In the genomic region with DNA sequence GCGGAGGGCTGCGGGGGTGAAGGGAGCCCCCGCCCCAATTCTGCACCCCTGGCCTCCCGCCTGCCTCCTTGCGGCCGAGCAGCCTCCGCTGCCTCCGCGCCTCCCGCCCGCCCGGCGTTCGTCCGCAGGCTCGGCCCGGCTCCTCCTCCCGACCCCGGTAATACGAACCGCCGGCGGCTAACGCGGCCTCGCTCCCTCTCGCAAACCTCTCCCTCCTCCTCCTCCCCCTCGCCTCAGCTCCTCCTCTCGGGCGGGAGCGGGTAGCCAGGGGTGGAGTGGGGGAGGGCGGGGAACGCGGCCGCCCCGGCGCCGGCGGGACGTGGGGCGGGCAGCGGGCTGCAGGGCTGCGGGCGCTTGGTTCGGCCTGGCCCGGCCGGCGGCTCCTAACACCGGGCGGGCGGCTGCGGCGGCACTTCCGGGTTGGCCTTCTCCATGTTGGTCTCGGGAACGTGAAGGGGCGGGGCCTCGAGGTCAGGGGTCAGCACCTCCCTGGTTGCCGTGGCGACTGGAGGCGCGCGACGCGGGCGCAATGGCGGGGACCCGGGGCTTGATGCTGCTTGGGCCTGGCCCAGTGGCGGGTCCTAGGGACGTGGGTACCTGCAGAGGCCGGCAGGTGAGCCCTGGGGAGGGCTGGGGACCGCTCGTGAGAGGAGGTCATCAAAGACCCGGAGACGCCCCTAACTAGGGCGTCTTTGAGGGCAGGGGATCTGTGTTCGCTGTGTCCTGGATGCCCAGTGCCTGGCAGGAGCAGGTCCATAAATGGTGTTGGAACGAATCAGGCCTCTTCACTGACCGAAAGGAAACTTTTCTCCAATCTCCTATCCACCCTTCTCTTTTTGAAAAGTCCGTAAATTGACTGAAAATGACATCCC, we compare ENCODE assay signal across 8 cellular contexts. TPM values are rescaled to one million over a fixed set of nuclear protein-coding genes. Genes with fewer than 3 reads are reported as not detected.
A peak's percentile ranks its signal among the peaks of the same experiment; 100 is the strongest.
DNase-seq lines count a peak whose midpoint lies in the region; ATAC-seq and TF ChIP-seq lines count a peak whose summit lies in the region.

Gene RAB11FIP2 (minus strand): TSS at position 451 of the 872 bp plus-strand sequence. CDS start 778 bp downstream, outside the sequence.

- no peaks in the 10 kb centered on the region for H3K9me3 Mint-ChIP-seq in CD4-positive, CD25-positive, alpha-beta regulatory T cell
- no peaks in the 10 kb centered on the region for H3K9me3 Mint-ChIP-seq in activated CD4-positive, alpha-beta memory T cell treated with anti-CD3 and anti-CD28 coated beads for 36 hours

- peak; percentile 93 to 95 (median 93) for DNase-seq in CD4-positive, CD25-positive, alpha-beta regulatory T cell
- DNase-seq in NCI-H69 (lab: John Stamatoyannopoulos, UW) (peak; percentile 95), lower lobe of right lung (peak; percentile 99)
- DNase-seq in activated CD4-positive, alpha-beta memory T cell treated with anti-CD3 and anti-CD28 coated beads for 36 hours: peak; percentile 96
- DNase-seq in stimulated activated CD4-positive, alpha-beta T cell treated with anti-CD3 and anti-CD28 coated beads, TNF-alpha, amount 100 ng/mL, for 1 hour (ENCODE audit: low read depth in 3 of 3, low spot score in 1 of 3): peak; percentile 83 to 96 (median 88)

- peak within 1 kb of the TSS; percentile 72 for H3K27ac ChIP-seq in CD4-positive, CD25-positive, alpha-beta regulatory T cell (ENCODE audit: insufficient read depth, low read length, poor library complexity, severe bottlenecking)
- H3K27ac ChIP-seq in duodenal mucosa (ENCODE audit: low read depth, low read length) (peak within 1 kb of the TSS; percentile 85), lower lobe of right lung (peak within 1 kb of the TSS; percentile 92)

- CTCF ChIA-PET in activated CD4-positive, alpha-beta memory T cell treated with anti-CD3 and anti-CD28 coated beads for 36 hours (lab: Charles Lee): no interaction called here

- ATAC-seq in CD4-positive, CD25-positive, alpha-beta regulatory T cell (ENCODE audit: low read depth in 2 of 2): peak; percentile 90 to 96
- ATAC-seq in GM19351 (IDR thresholded peaks at IDR 0.05; ENCODE audit: unreplicated experiment) (peak; percentile 93), HG03520 (IDR thresholded peaks at IDR 0.05; ENCODE audit: unreplicated experiment) (peak; percentile 96), lower lobe of right lung (peak; percentile 96 to 97)

- peaks cover 41% of the 10 kb centered on the region for H3K4me1 ChIP-seq in CD4-positive, CD25-positive, alpha-beta regulatory T cell (ENCODE audit: control insufficient read depth, insufficient read depth, low read length, poor library complexity, severe bottlenecking)
- peaks cover 15% of the 10 kb centered on the region in 2 donors for H3K4me1 ChIP-seq in duodenal mucosa (ENCODE audit: control insufficient read depth in 1 of 2, insufficient read depth in 2 of 2, low read length in 2 of 2)
- peaks cover 38% of the 10 kb centered on the region for H3K4me1 ChIP-seq in lower lobe of right lung

- peak within 1 kb of the TSS; percentile 59 to 61 for H3K9ac ChIP-seq in duodenal mucosa (ENCODE audit: low read depth in 1 of 2, low read length in 2 of 2)

- no peaks in the 10 kb centered on the region for H3K36me3 ChIP-seq in CD4-positive, CD25-positive, alpha-beta regulatory T cell (ENCODE audit: control insufficient read depth, insufficient read depth, low read length)
- H3K36me3 ChIP-seq in duodenal mucosa (ENCODE audit: control insufficient read depth in 1 of 2, insufficient read depth in 2 of 2, low read length in 2 of 2) (no peaks in the 10 kb centered on the region), lower lobe of right lung (no peaks in the 10 kb centered on the region)

- intact Hi-C loops in activated CD4-positive, alpha-beta memory T cell treated with anti-CD3 and anti-CD28 coated beads for 36 hours (cut with micrococcal nuclease): loop anchor here (2.0 to 10.0 kb wide), 4 partner anchors 44 to 708 kb away; partner anchors contain the start of genes CACUL1, FAM204A and PDZD8
- intact Hi-C loops in lower lobe of right lung (cut with DNase I): no loop called here

- H3K27me3 ChIP-seq in CD4-positive, CD25-positive, alpha-beta regulatory T cell (ENCODE audit: control insufficient read depth, insufficient read depth, low read length): peaks cover 3% of the 10 kb centered on the region
- H3K27me3 ChIP-seq in duodenal mucosa (ENCODE audit: control insufficient read depth in 1 of 2, insufficient read depth in 2 of 2, low read length in 2 of 2): no peaks in the 10 kb centered on the region
- no peaks in the 10 kb centered on the region for H3K27me3 ChIP-seq in lower lobe of right lung (ENCODE audit: low read depth)

- H3K27me3 Mint-ChIP-seq in CD4-positive, CD25-positive, alpha-beta regulatory T cell: peaks cover 21% of the 10 kb centered on the region
- no peaks in the 10 kb centered on the region for H3K27me3 Mint-ChIP-seq in activated CD4-positive, alpha-beta memory T cell treated with anti-CD3 and anti-CD28 coated beads for 36 hours

- H3K9me3 ChIP-seq in CD4-positive, CD25-positive, alpha-beta regulatory T cell (ENCODE audit: control insufficient read depth in 2 of 2, low read length in 2 of 2): no peaks in the 10 kb centered on the region
- H3K9me3 ChIP-seq in duodenal mucosa (ENCODE audit: control insufficient read depth in 1 of 2, low read length in 2 of 2) (no peaks in the 10 kb centered on the region), lower lobe of right lung (no peaks in the 10 kb centered on the region)

- peak within 1 kb of the TSS; percentile 92 for H3K4me3 ChIP-seq in CD4-positive, CD25-positive, alpha-beta regulatory T cell (ENCODE audit: low read depth, low read length)
- peak within 1 kb of the TSS; percentile 85 to 90 for H3K4me3 ChIP-seq in duodenal mucosa (ENCODE audit: low read depth in 1 of 2, low read length in 2 of 2)
- H3K4me3 ChIP-seq in lower lobe of right lung: peak within 1 kb of the TSS; percentile 83

- POLR2A ChIA-PET in activated CD4-positive, alpha-beta memory T cell treated with anti-CD3 and anti-CD28 coated beads for 36 hours (lab: Charles Lee): no interaction called here

- TF ChIP-seq CTCF in lower lobe of right lung (IDR thresholded peaks at IDR 0.05): peak; percentile 25

- peaks cover 27 to 49% (median 44%) of the 10 kb centered on the region in 4 donors for H3K4me1 Mint-ChIP-seq in CD4-positive, CD25-positive, alpha-beta regulatory T cell
- H3K4me1 Mint-ChIP-seq in activated CD4-positive, alpha-beta memory T cell treated with anti-CD3 and anti-CD28 coated beads for 36 hours (ENCODE audit: low read depth): peaks cover 36% of the 10 kb centered on the region

- H3K4me3 Mint-ChIP-seq in CD4-positive, CD25-positive, alpha-beta regulatory T cell: peak within 1 kb of the TSS; percentile 85 to 95 (median 90)
- peak within 1 kb of the TSS; percentile 89 for H3K4me3 Mint-ChIP-seq in activated CD4-positive, alpha-beta memory T cell treated with anti-CD3 and anti-CD28 coated beads for 36 hours

- no peaks in the 10 kb centered on the region for H3K36me3 Mint-ChIP-seq in CD4-positive, CD25-positive, alpha-beta regulatory T cell
- H3K36me3 Mint-ChIP-seq in activated CD4-positive, alpha-beta memory T cell treated with anti-CD3 and anti-CD28 coated beads for 36 hours: no peaks in the 10 kb centered on the region

- H3K27ac Mint-ChIP-seq in CD4-positive, CD25-positive, alpha-beta regulatory T cell: peak within 1 kb of the TSS; percentile 83 to 94 (median 83)
- peak within 1 kb of the TSS; percentile 56 for H3K27ac Mint-ChIP-seq in activated CD4-positive, alpha-beta memory T cell treated with anti-CD3 and anti-CD28 coated beads for 36 hours

RNA-seq across cellular contexts. Expression of gene RAB11FIP2, which starts in this region (rescaled TPM):
- 35.2 TPM for total RNA-seq in CD4-positive, CD25-positive, alpha-beta regulatory T cell
- polyA plus RNA-seq in CD4-positive, CD25-positive, alpha-beta regulatory T cell: 1 to 10 TPM; 6.0 to 7.6 (median 6.6) TPM
- 1 to 10 TPM; 7.5 to 9.4 TPM for total RNA-seq in activated CD4-positive, alpha-beta memory T cell treated with anti-CD3 and anti-CD28 coated beads for 36 hours
- 31.0 TPM for total RNA-seq in lower lobe of right lung

Comparison
In these comparisons a context has a peak if more than half of its experiments do, and no peak if none do; other contexts are left out.
1. Peak in every context shown above with its lines: DNase-seq, ATAC-seq, H3K4me3 ChIP-seq and H3K27ac ChIP-seq.